1 cellular context compared by ENCODE assay signal in the genomic region with DNA sequence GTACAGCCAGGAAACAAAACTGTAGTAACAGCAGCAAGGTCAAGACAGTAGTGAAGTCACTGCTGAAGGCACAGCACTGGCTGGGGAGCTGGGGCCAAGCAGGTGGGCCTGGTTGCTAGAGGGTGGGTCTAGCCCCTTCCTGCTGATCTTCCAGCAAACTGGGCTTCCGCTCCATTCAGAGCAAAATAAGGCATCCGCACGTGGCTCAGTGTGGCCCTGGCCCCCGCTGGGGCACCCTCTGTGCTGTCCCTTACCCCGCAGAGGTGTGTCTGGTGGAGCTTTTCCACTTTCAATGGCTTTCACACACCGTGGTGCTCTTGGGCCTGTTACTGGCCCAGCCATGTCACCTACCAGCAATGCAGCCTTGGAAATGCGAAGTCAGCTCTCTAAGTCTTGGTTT.
TF ChIP-seq lines count a peak whose summit lies in the region.

No MANE protein-coding gene starts in this region.

TF ChIP-seq in H1, 55 proteins besides CTCF, POLR2A, EP300 and RAD21 (continued from another document):
- TF ChIP-seq, protein P1, sequence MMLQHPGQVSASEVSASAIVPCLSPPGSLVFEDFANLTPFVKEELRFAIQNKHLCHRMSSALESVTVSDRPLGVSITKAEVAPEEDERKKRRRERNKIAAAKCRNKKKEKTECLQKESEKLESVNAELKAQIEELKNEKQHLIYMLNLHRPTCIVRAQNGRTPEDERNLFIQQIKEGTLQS (IDR thresholded peaks at IDR 0.05; ENCODE audit: insufficient read depth, low read depth, low read length): no peak
